ENCODE assay signal across 12 cellular contexts in genomic region chr5:16179936-16180788, GRCh38. TPM values are rescaled to one million over a fixed set of nuclear protein-coding genes. Genes with fewer than 3 reads are reported as not detected.
DNase-seq lines count a peak whose midpoint lies in the region; ATAC-seq and TF ChIP-seq lines count a peak whose summit lies in the region.
"Had no signal": no experiment of that assay in that cellular context is flagged by ENCODE, and none has a peak within 500 bp of the region (broad histone marks: within the 10 kb centered on the region; RNA-seq: fewer than 3 reads in every experiment).

No MANE protein-coding gene starts in this region.

- ATAC-seq in left cardiac atrium (peak; percentile 13 to 18), Right ventricle myocardium inferior (no peak), aorta (ENCODE audit: low FRiP score) (peak; percentile 46), lower lobe of right lung (no peak)
- ATAC-seq: activated T-cell treated with anti-CD3 and anti-CD28 coated beads, Interleukin-2, amount 50 U/mL, for 4 hours had no signal

- no peaks in the 10 kb centered on the region for H3K9me3 Mint-ChIP-seq in endodermal cell
- peaks cover 3% of the 10 kb centered on the region for H3K9me3 Mint-ChIP-seq in nephron progenitor cell

- H3K9me3 ChIP-seq in endodermal cell (ENCODE audit: control insufficient read depth, low read length) (no peaks in the 10 kb centered on the region), aorta (ENCODE audit: control insufficient read depth, low read length) (no peaks in the 10 kb centered on the region), lower lobe of right lung (no peaks in the 10 kb centered on the region), adrenal gland (replicated peaks in 1 of 3) (no peaks in the 10 kb centered on the region)

- TF ChIP-seq POLR2A in adrenal gland (IDR thresholded peaks at IDR 0.05) = no peak

- no peak for TF ChIP-seq CTCF in endodermal cell (conservative IDR thresholded peaks at IDR 0.05)
- TF ChIP-seq CTCF in nephron progenitor cell (IDR thresholded peaks at IDR 0.05) = no peak
- TF ChIP-seq CTCF in lower lobe of right lung (IDR thresholded peaks at IDR 0.05) = no peak
- TF ChIP-seq CTCF in adrenal gland (IDR thresholded peaks at IDR 0.05) = no peak

- intact Hi-C loops in left cardiac atrium (cut with DNase I) = no loop called here
- intact Hi-C loops in Right ventricle myocardium inferior (cut with DNase I) = loop anchor here (5.0 kb wide), 1 partner anchor 272 kb away; no protein-coding TSS in a partner anchor
- intact Hi-C loops in aorta (cut with DNase I) = loop anchor here in 1 of 2 donors (10.0 kb wide), 1 partner anchor 275 kb away; no protein-coding TSS in a partner anchor
- intact Hi-C loops in lower lobe of right lung (cut with DNase I) = no loop called here
- intact Hi-C loops in adrenal gland (cut with DNase I) = no loop called here

- H3K27me3 ChIP-seq in endodermal cell (ENCODE audit: control insufficient read depth, insufficient read depth, low read length, poor library complexity, severe bottlenecking) (peaks cover 19% of the 10 kb centered on the region), aorta (ENCODE audit: control insufficient read depth in 1 of 2, insufficient read depth in 2 of 2, low read length in 1 of 2) (peaks cover 0 to 2% of the 10 kb centered on the region in 2 donors), lower lobe of right lung (ENCODE audit: low read depth) (peaks cover 39% of the 10 kb centered on the region), adrenal gland (peaks cover 23% of the 10 kb centered on the region)

- 5 to 8% methylated on average over 15 to 63 of the region's 63 CpGs for WGBS in endodermal cell (ENCODE audit: insufficient coverage in 1 of 2, insufficient read length in 1 of 2), 2 experiments
- 2% methylated on average over 42 to 63 of the region's 63 CpGs for WGBS in aorta, 2 donors
- 2 to 5% (median 3%) methylated on average over 15 to 63 of the region's 63 CpGs for WGBS in adrenal gland, 4 donors

- H3K36me3 Mint-ChIP-seq in endodermal cell (ENCODE audit: low read depth) (peaks cover 19% of the 10 kb centered on the region), nephron progenitor cell (ENCODE audit: low read depth) (no peaks in the 10 kb centered on the region)

- peaks cover 19% of the 10 kb centered on the region for H3K36me3 ChIP-seq in endodermal cell (ENCODE audit: control insufficient read depth, insufficient read depth, low read length)
- no peaks in the 10 kb centered on the region for H3K36me3 ChIP-seq in aorta (ENCODE audit: control insufficient read depth in 1 of 2, insufficient read depth in 2 of 2, low read length in 1 of 2)
- H3K36me3 ChIP-seq in lower lobe of right lung = no peaks in the 10 kb centered on the region
- H3K36me3 ChIP-seq in adrenal gland (replicated peaks in 1 of 2) = no peaks in the 10 kb centered on the region

- DNase-seq in left cardiac atrium = peak; percentile 12
- no peak for DNase-seq in Right ventricle myocardium inferior (ENCODE audit: missing footprints)
- DNase-seq in endodermal cell = peak; percentile 69
- no peak for DNase-seq in nephron progenitor cell
- DNase-seq in aorta = peak in 1 of 2 donors; percentile 70
- DNase-seq in stimulated activated CD8-positive, alpha-beta memory T cell treated with anti-CD3 and anti-CD28 coated beads, Interleukin-4, amount 100 ng/mL, for 48 hours = no peak
- DNase-seq in lower lobe of right lung = no peak
- no peak for DNase-seq in adrenal gland
- DNase-seq: activated T-cell treated with anti-CD3 and anti-CD28 coated beads, Interleukin-2, amount 50 U/mL, for 4 hours; GDM1; naive B cell had no signal

- H3K4me3 ChIP-seq in endodermal cell (ENCODE audit: low read length) = peak overlapping the region; percentile 79
- peak overlapping the region in 1 of 2 donors; percentile 28 for H3K4me3 ChIP-seq in aorta (ENCODE audit: low read length in 2 of 2)
- no peak overlapping the region for H3K4me3 ChIP-seq in lower lobe of right lung
- no peak overlapping the region for H3K4me3 ChIP-seq in adrenal gland

- no peak overlapping the region for H3K9ac ChIP-seq in endodermal cell (ENCODE audit: extremely low read depth, low read length, poor library complexity, severe bottlenecking)

- H3K4me1 Mint-ChIP-seq in endodermal cell (peaks cover 11% of the 10 kb centered on the region), nephron progenitor cell (peaks cover 8% of the 10 kb centered on the region)

- H3K27ac Mint-ChIP-seq in endodermal cell (no peak overlapping the region), nephron progenitor cell (no peak overlapping the region)

- H3K27me3 Mint-ChIP-seq in endodermal cell (ENCODE audit: insufficient read depth) (peaks cover 39% of the 10 kb centered on the region), nephron progenitor cell (ENCODE audit: low read depth, poor library complexity) (peaks cover 77% of the 10 kb centered on the region)

- no peak overlapping the region for H3K27ac ChIP-seq in endodermal cell (ENCODE audit: low read depth, low read length)
- no peak overlapping the region for H3K27ac ChIP-seq in aorta (ENCODE audit: low read depth in 1 of 2, low read length in 2 of 2)
- H3K27ac ChIP-seq in lower lobe of right lung = no peak overlapping the region
- H3K27ac ChIP-seq in adrenal gland = no peak overlapping the region
- H3K27ac ChIP-seq: epithelial cell of prostate had no signal

- H3K4me1 ChIP-seq in endodermal cell (ENCODE audit: control insufficient read depth, insufficient read depth, low read length) (no peaks in the 10 kb centered on the region), aorta (ENCODE audit: control insufficient read depth in 1 of 2, insufficient read depth in 2 of 2, low read length in 2 of 2) (no peaks in the 10 kb centered on the region), lower lobe of right lung (no peaks in the 10 kb centered on the region), adrenal gland (replicated peaks in 1 of 2) (no peaks in the 10 kb centered on the region)

- peak overlapping the region; percentile 68 for H3K4me3 Mint-ChIP-seq in endodermal cell
- H3K4me3 Mint-ChIP-seq in nephron progenitor cell = peak overlapping the region; percentile 79
- H3K4me3 Mint-ChIP-seq: activated T-cell treated with anti-CD3 and anti-CD28 coated beads, Interleukin-2, amount 50 U/mL, for 4 hours had no signal

RNA-seq across cellular contexts. Expression of gene MARCHF11, which starts 0.6 kb away (rescaled TPM):
- 1 to 10 TPM; 2.5 to 3.4 TPM for total RNA-seq in left cardiac atrium
- 5.4 TPM for total RNA-seq in Right ventricle myocardium inferior
- total RNA-seq in endodermal cell = 10 to 100 TPM; 19.0 to 19.9 TPM
- polyA plus RNA-seq in endodermal cell (2013, experiment 1 of 2) = 2.5 TPM
- polyA plus RNA-seq in endodermal cell (2013, experiment 2 of 2) = 3.5 TPM
- not detected for total RNA-seq in aorta
- not detected for polyA plus RNA-seq in aorta
- not detected for total RNA-seq in lower lobe of right lung
- total RNA-seq in adrenal gland = 1 to 10 TPM in 1 of 8 donors, under 1 TPM in 1, not detected in 6; 0.14 to 1.1 TPM
- polyA plus RNA-seq in adrenal gland = 1 to 10 TPM in 1 of 3 donors, under 1 TPM in 2; 0.67 to 3.1 (median 0.90) TPM
- total RNA-seq: activated T-cell treated with anti-CD3 and anti-CD28 coated beads, Interleukin-2, amount 50 U/mL, for 4 hours had no signal

Comparison
In these comparisons a context has a peak if more than half of its experiments do, and no peak if none do; other contexts are left out.
1. ATAC-seq: peak in left cardiac atrium (2 of 2) and aorta (single experiment); none in Right ventricle myocardium inferior (single experiment) and lower lobe of right lung (0 of 2).
2. DNase-seq: peak in left cardiac atrium (single experiment) and endodermal cell (single experiment); none in Right ventricle myocardium inferior (single experiment), nephron progenitor cell (single experiment), stimulated activated CD8-positive, alpha-beta memory T cell treated with anti-CD3 and anti-CD28 coated beads, Interleukin-4, amount 100 ng/mL, for 48 hours (single experiment), lower lobe of right lung (single experiment) and adrenal gland (0 of 7).